In genomic region chr6:34281702-34282334, GRCh38 we compare ENCODE assay signal across 25 cellular contexts.
"Had no signal": no experiment of that assay in that cellular context is flagged by ENCODE, and none has a peak within 500 bp of the region (broad histone marks: within the 10 kb centered on the region; RNA-seq: fewer than 3 reads in every experiment).

No MANE protein-coding gene starts in this region.

- FAIRE-seq: colon, keratinocyte had no signal

- DNase-seq: effector CD8-positive, alpha-beta T cell; endodermal cell; foreskin melanocyte; mucosa of descending colon; naive B cell; nucleus accumbens; posterior cingulate gyrus; psoas muscle; right cardiac atrium; sigmoid colon; stimulated activated CD4-positive, alpha-beta T cell treated with anti-CD3 and anti-CD28 coated beads, Interleukin-2, amount 100 ng/mL, for 24 hours; stimulated activated CD4-positive, alpha-beta T cell treated with anti-CD3 and anti-CD28 coated beads, Interleukin-4, amount 100 ng/mL, for 24 hours; stimulated activated naive CD4-positive, alpha-beta T cell treated with Interleukin-2 at 50 U/mL for 16 hours; stomach; thyroid gland; trophoblast cell had no signal

- ATAC-seq: mucosa of descending colon; natural killer cell treated with Interleukin-12 subunit alpha and Interleukin-12 subunit beta and Interleukin-15 and Interleukin-18, amount 100 ng/mL, for 72 hours; psoas muscle; stimulated activated effector memory CD8-positive, alpha-beta T cell treated with anti-CD3 and anti-CD28 coated beads, Interleukin-12 subunit alpha, Interleukin-12 subunit beta, amount 100 ng/mL, for 72 hours had no signal

- H3K9me3 ChIP-seq: esophagus muscularis mucosa, mucosa of descending colon, psoas muscle, sigmoid colon, stomach, thyroid gland had no signal

- H3K4me3 ChIP-seq: esophagus muscularis mucosa, lung, mucosa of descending colon, psoas muscle, sigmoid colon, stomach, thyroid gland had no signal

- H3K4me1 Mint-ChIP-seq: endodermal cell had no signal

- H3K9me3 Mint-ChIP-seq: endodermal cell; memory B cell; mesothelial cell of epicardium; natural killer cell treated with Interleukin-12 subunit alpha and Interleukin-12 subunit beta and Interleukin-15 and Interleukin-18, amount 100 ng/mL, for 72 hours; neural crest cell; stimulated activated effector memory CD8-positive, alpha-beta T cell treated with anti-CD3 and anti-CD28 coated beads, Interleukin-12 subunit alpha, Interleukin-12 subunit beta, amount 100 ng/mL, for 72 hours had no signal

- H3K36me3 ChIP-seq: sigmoid colon had no signal

- H3K36me3 Mint-ChIP-seq: natural killer cell treated with Interleukin-12 subunit alpha and Interleukin-12 subunit beta and Interleukin-15 and Interleukin-18, amount 100 ng/mL, for 72 hours had no signal

- H3K27ac Mint-ChIP-seq: endodermal cell; memory B cell; mesothelial cell of epicardium; natural killer cell treated with Interleukin-12 subunit alpha and Interleukin-12 subunit beta and Interleukin-15 and Interleukin-18, amount 100 ng/mL, for 72 hours; stimulated activated effector memory CD8-positive, alpha-beta T cell treated with anti-CD3 and anti-CD28 coated beads, Interleukin-12 subunit alpha, Interleukin-12 subunit beta, amount 100 ng/mL, for 72 hours had no signal

- H3K27me3 Mint-ChIP-seq: memory B cell; naive B cell; natural killer cell treated with Interleukin-12 subunit alpha and Interleukin-12 subunit beta and Interleukin-15 and Interleukin-18, amount 100 ng/mL, for 72 hours had no signal

- H3K27me3 ChIP-seq: esophagus muscularis mucosa, sigmoid colon, stomach, thyroid gland had no signal

- H3K27ac ChIP-seq: esophagus muscularis mucosa, psoas muscle, sigmoid colon, stomach, thyroid gland had no signal

- H3K4me3 Mint-ChIP-seq: endodermal cell; memory B cell; mesothelial cell of epicardium; natural killer cell treated with Interleukin-12 subunit alpha and Interleukin-12 subunit beta and Interleukin-15 and Interleukin-18, amount 100 ng/mL, for 72 hours; neural crest cell; stimulated activated effector memory CD8-positive, alpha-beta T cell treated with anti-CD3 and anti-CD28 coated beads, Interleukin-12 subunit alpha, Interleukin-12 subunit beta, amount 100 ng/mL, for 72 hours had no signal
